Comparison of ENCODE assay signal across 8 cellular contexts in the genomic region with DNA sequence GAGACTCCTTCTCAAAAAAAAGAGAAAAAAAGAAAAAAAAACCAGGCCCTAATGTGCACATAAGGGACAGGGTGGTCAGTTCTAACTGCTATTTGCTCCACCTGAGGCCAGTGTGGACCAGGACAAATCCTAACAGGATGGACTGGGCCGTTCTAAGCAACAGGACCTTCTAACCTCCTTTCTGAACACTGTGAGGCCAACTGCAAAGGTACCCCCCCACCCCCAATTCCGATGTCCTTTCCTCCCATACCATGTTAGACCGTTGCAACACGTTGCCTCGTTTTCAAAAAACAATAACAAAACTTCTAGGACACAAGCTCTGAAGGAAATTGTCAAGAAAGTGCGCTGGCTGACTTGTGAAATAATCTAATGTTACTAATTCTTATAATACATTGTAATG. TPM values are rescaled to one million over a fixed set of nuclear protein-coding genes. Genes with fewer than 3 reads are reported as not detected.
DNase-seq lines count a peak whose midpoint lies in the region; TF ChIP-seq lines count a peak whose summit lies in the region.

No MANE protein-coding gene starts in this region.

- no peaks in the 10 kb centered on the region for H3K27me3 ChIP-seq in prostate gland (replicated peaks; ENCODE audit: insufficient read depth)

- peaks cover 17% of the 10 kb centered on the region for H3K4me1 ChIP-seq in prostate gland (replicated peaks)

- H3K27ac ChIP-seq in prostate gland = peak overlapping the region; percentile 99

- intact Hi-C loops in prostate gland (cut with DNase I) = loop anchor here (2.0 to 10.0 kb wide), 2 partner anchors 279 to 321 kb away; partner anchors contain the start of genes FARP2, HDLBP and SEPTIN2

- TF ChIP-seq CTCF in prostate gland (IDR thresholded peaks at IDR 0.05) = no peak

- WGBS in prostate gland = 16% methylated on average over 6 of the region's 6 CpGs

- H3K4me3 ChIP-seq in prostate gland = peak overlapping the region; percentile 96 to 100

- no peak for TF ChIP-seq POLR2A in erythroblast (IDR thresholded peaks at IDR 0.05; ENCODE audit: low read length)
- TF ChIP-seq POLR2A in prostate gland (IDR thresholded peaks at IDR 0.05) = no peak

- DNase-seq in GM04503 (ENCODE audit: low read depth) = peak; percentile 10
- DNase-seq in RKO (ENCODE audit: low spot score) = peak; percentile 34
- peak; percentile 44 to 55 for DNase-seq in erythroblast (lab: John Stamatoyannopoulos, UW)
- no peak for DNase-seq in prostate gland (ENCODE audit: low spot score)
- no peak for DNase-seq in anterior cingulate cortex (lab: John Stamatoyannopoulos, UW)
- DNase-seq in NCI-H510A treated with DMSO at 0.1 percent for 48 hours (lab: John Stamatoyannopoulos, UW) = no peak
- no peak for DNase-seq in NCI-H1694 (lab: John Stamatoyannopoulos, UW)
- DNase-seq in NCI-H187 (lab: John Stamatoyannopoulos, UW) = no peak

- H3K9me3 ChIP-seq in prostate gland = no peaks in the 10 kb centered on the region

- H3K36me3 ChIP-seq in prostate gland = peaks cover 10 to 12% of the 10 kb centered on the region in 2 donors

RNA-seq across cellular contexts. Expression of gene THAP4, which starts 1.2 kb away (rescaled TPM):
- total RNA-seq in prostate gland = 10 to 100 TPM; 60.8 to 92.9 TPM

RNA-seq across cellular contexts. Expression of gene ATG4B, which starts 1.7 kb away (rescaled TPM):
- 100 to 1,000 TPM in 1 of 2 donors, 10 to 100 TPM in 1; 63.9 to 162 TPM for total RNA-seq in prostate gland

RNA-seq across cellular contexts. Expression of gene DTYMK, which starts 50.9 kb away (rescaled TPM):
- total RNA-seq in prostate gland = 10 to 100 TPM; 26.0 to 35.8 TPM

Comparison
In these comparisons a context has a peak if more than half of its experiments do, and no peak if none do; other contexts are left out.
1. DNase-seq: peak in GM04503 (single experiment), RKO (single experiment) and erythroblast (2 of 2); none in prostate gland (single experiment), anterior cingulate cortex (0 of 58), NCI-H510A treated with DMSO at 0.1 percent for 48 hours (single experiment), NCI-H1694 (single experiment) and NCI-H187 (0 of 2).